ENCODE assay signal across 12 cellular contexts in the genomic region with DNA sequence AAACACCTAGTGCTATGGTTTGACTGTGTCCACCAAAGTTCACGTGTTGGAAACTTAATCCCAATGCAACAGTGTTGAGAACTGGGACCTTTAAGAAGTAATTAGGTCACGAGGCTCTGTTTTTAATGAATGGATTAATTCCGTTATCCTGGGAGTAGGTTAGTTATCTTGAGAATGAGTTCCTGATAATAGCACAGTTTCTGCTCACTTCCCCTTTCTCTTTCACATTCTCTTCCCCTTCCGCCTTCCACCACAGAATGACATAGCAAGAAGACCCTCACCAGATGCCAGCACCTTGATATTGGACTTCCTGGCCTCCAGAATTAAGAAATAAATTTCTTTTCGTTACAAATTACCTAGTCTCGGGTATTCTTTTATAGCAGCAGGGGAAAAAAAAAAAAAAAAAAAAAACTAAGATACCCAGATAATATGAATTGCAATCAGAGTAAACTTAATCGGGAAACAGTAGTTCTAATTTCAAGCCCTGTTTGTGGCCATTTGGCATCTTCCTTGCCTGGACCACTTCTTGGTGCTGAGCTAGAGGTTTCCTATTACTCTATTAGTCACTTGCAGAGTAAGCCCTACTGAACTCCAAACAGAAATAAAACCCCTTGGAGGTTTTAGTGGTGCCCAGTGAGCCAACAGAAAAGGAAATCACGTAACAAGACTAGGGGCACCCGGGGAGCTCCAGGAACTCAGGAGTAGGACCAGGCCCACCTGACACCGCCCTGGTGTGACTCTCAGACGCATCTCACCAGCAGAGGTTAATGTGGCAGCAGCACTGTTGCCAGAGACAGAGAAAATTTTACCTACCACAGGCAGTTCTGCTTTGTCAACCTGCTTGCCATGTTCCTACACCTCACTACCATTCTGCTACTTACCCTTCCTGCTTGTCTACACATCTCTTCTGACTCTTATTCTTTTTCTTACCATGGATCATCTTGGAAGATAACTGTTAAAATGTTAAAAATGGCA.
DNase-seq lines count a peak whose midpoint lies in the region; ATAC-seq and TF ChIP-seq lines count a peak whose summit lies in the region.
"Had no signal": no experiment of that assay in that cellular context is flagged by ENCODE, and none has a peak within 500 bp of the region (broad histone marks: within the 10 kb centered on the region; RNA-seq: fewer than 3 reads in every experiment).

No MANE protein-coding gene starts in this region.

- CTCF ChIA-PET in T-cell (lab: Charles Lee) (interaction anchor here in 1 of 2 donors (0.5 to 0.7 kb wide), 2 partner anchors 9 to 521 kb away, joined by 3 to 5 read pairs; no protein-coding TSS in a partner anchor), GM10248 (lab: Yijun Ruan, JAX) (no interaction called here)
- CTCF ChIA-PET in activated CD4-positive, alpha-beta memory T cell treated with anti-CD3 and anti-CD28 coated beads for 36 hours (lab: Charles Lee), result no interaction called here

- no peaks in the 10 kb centered on the region for H3K27me3 Mint-ChIP-seq in T-cell
- H3K27me3 Mint-ChIP-seq in natural killer cell (ENCODE audit: low read depth in 2 of 2), result no peaks in the 10 kb centered on the region
- no peaks in the 10 kb centered on the region for H3K27me3 Mint-ChIP-seq in activated CD4-positive, alpha-beta memory T cell treated with anti-CD3 and anti-CD28 coated beads for 36 hours

- H3K9me3 Mint-ChIP-seq in T-cell, result peaks cover 0 to 4% (median under 1%) of the 10 kb centered on the region in 3 donors
- H3K9me3 Mint-ChIP-seq in natural killer cell, result no peaks in the 10 kb centered on the region
- peaks cover 7% of the 10 kb centered on the region for H3K9me3 Mint-ChIP-seq in activated CD4-positive, alpha-beta memory T cell treated with anti-CD3 and anti-CD28 coated beads for 36 hours

- peak; percentile 53 for ATAC-seq in GM18499 (IDR thresholded peaks at IDR 0.05; ENCODE audit: insufficient read depth, unreplicated experiment)
- ATAC-seq in T-cell (replicated peaks in 1 of 4), result no peak
- ATAC-seq in natural killer cell, result peak in 2 of 3 donors; percentile 41 to 62
- no peak for ATAC-seq in HG03045 (IDR thresholded peaks at IDR 0.05; ENCODE audit: unreplicated experiment)
- ATAC-seq in HG02973 (IDR thresholded peaks at IDR 0.05; ENCODE audit: unreplicated experiment), result no peak
- ATAC-seq: body of pancreas had no signal

- H3K27ac ChIP-seq in HL-60 (replicated peaks), result peak overlapping the region; percentile 68
- H3K27ac ChIP-seq: body of pancreas, hepatocyte had no signal

- peak; percentile 67 to 74 for DNase-seq in HL-60 (ENCODE audit: low read depth in 1 of 2, low spot score in 1 of 2)
- peak in 1 of 34 experiments; percentile 9 for DNase-seq in T-cell
- DNase-seq in natural killer cell, result no peak
- no peak for DNase-seq in activated CD4-positive, alpha-beta memory T cell treated with anti-CD3 and anti-CD28 coated beads for 36 hours
- DNase-seq in GM10248 (ENCODE audit: extremely low spot score), result no peak
- DNase-seq: activated CD4-positive, alpha-beta T cell treated with anti-CD3 and anti-CD28 coated beads for 48 hours; body of pancreas; NCI-H187 had no signal

- intact Hi-C loops in natural killer cell (cut with micrococcal nuclease), result no loop called here
- intact Hi-C loops in activated CD4-positive, alpha-beta memory T cell treated with anti-CD3 and anti-CD28 coated beads for 36 hours (cut with micrococcal nuclease), result no loop called here

- peak overlapping the region; percentile 4 to 40 for H3K27ac Mint-ChIP-seq in T-cell
- H3K27ac Mint-ChIP-seq in natural killer cell, result peak overlapping the region; percentile 42 to 66
- H3K27ac Mint-ChIP-seq in activated CD4-positive, alpha-beta memory T cell treated with anti-CD3 and anti-CD28 coated beads for 36 hours, result no peak overlapping the region

- no peaks in the 10 kb centered on the region for H3K36me3 Mint-ChIP-seq in T-cell
- no peaks in the 10 kb centered on the region for H3K36me3 Mint-ChIP-seq in natural killer cell
- no peaks in the 10 kb centered on the region for H3K36me3 Mint-ChIP-seq in activated CD4-positive, alpha-beta memory T cell treated with anti-CD3 and anti-CD28 coated beads for 36 hours

- H3K4me3 ChIP-seq in HL-60 (replicated peaks; ENCODE audit: insufficient read depth, low read length), result no peak overlapping the region
- H3K4me3 ChIP-seq: body of pancreas, hepatocyte had no signal

- TF ChIP-seq CTCF in HL-60 (IDR thresholded peaks at IDR 0.05; ENCODE audit: insufficient read depth, low read length), result no peak
- no peak for TF ChIP-seq CTCF in natural killer cell (IDR thresholded peaks at IDR 0.05)
- TF ChIP-seq CTCF in GM10248 (IDR thresholded peaks at IDR 0.05; ENCODE audit: control extremely low read depth, extremely low read depth, low read depth, missing control alignments), result no peak

- POLR2A ChIA-PET in T-cell (lab: Charles Lee) (no interaction called here), GM10248 (lab: Yijun Ruan, JAX) (no interaction called here)
- POLR2A ChIA-PET in activated CD4-positive, alpha-beta memory T cell treated with anti-CD3 and anti-CD28 coated beads for 36 hours (lab: Charles Lee), result no interaction called here

- H3K4me3 Mint-ChIP-seq in T-cell (no peak overlapping the region), natural killer cell (peak overlapping the region; percentile 57)
- no peak overlapping the region for H3K4me3 Mint-ChIP-seq in activated CD4-positive, alpha-beta memory T cell treated with anti-CD3 and anti-CD28 coated beads for 36 hours

- H3K4me1 Mint-ChIP-seq in T-cell (peaks cover 0 to 18% (median 13%) of the 10 kb centered on the region in 3 donors), natural killer cell (peaks cover 5 to 15% of the 10 kb centered on the region in 2 donors)
- H3K4me1 Mint-ChIP-seq in activated CD4-positive, alpha-beta memory T cell treated with anti-CD3 and anti-CD28 coated beads for 36 hours (ENCODE audit: low read depth), result peaks cover 13% of the 10 kb centered on the region

- no peaks in the 10 kb centered on the region for H3K27me3 ChIP-seq in HL-60 (ENCODE audit: insufficient read depth, poor library complexity, severe bottlenecking)
- H3K27me3 ChIP-seq: body of pancreas, hepatocyte had no signal

Comparison
In these comparisons a context has a peak if more than half of its experiments do, and no peak if none do; other contexts are left out.
1. ATAC-seq: peak in GM18499 (single experiment) and natural killer cell (2 of 3); none in T-cell (0 of 4), HG03045 (single experiment) and HG02973 (single experiment).
2. DNase-seq: peak in HL-60 (2 of 2); none in natural killer cell (single experiment), activated CD4-positive, alpha-beta memory T cell treated with anti-CD3 and anti-CD28 coated beads for 36 hours (single experiment) and GM10248 (single experiment).